In genomic region chr3:184196536-184196935, GRCh38 we compare ENCODE assay signal across 33 cellular contexts. TPM values are rescaled to one million over a fixed set of nuclear protein-coding genes. Genes with fewer than 3 reads are reported as not detected.
DNase-seq lines count a peak whose midpoint lies in the region; ATAC-seq and TF ChIP-seq lines count a peak whose summit lies in the region.
"Had no signal": no experiment of that assay in that cellular context is flagged by ENCODE, and none has a peak within 500 bp of the region (broad histone marks: within the 10 kb centered on the region; RNA-seq: fewer than 3 reads in every experiment).

No MANE protein-coding gene starts in this region.

- peaks cover 11 to 40% of the 10 kb centered on the region in 2 donors for H3K4me1 ChIP-seq in adrenal gland (replicated peaks in 1 of 2)
- H3K4me1 ChIP-seq in neuronal stem cell (ENCODE audit: control insufficient read depth in 2 of 2, insufficient read depth in 1 of 2, low read depth in 1 of 2, low read length in 2 of 2): no peaks in the 10 kb centered on the region
- H3K4me1 ChIP-seq: pancreas had no signal

- H3K4ac ChIP-seq in neuronal stem cell (ENCODE audit: low read length): no peak overlapping the region

- no peak overlapping the region for H2BK15ac ChIP-seq in neuronal stem cell (ENCODE audit: low read length)

- DNase-seq in NCI-H2029 (lab: John Stamatoyannopoulos, UW) (peak; percentile 16), NCI-H2029 treated with DMSO at 0.1 percent for 48 hours (lab: John Stamatoyannopoulos, UW) (no peak), NCI-H524 (lab: John Stamatoyannopoulos, UW) (peak; percentile 61 to 79), adrenal gland (peak; percentile 63 to 86 (median 84)), neuronal stem cell (ENCODE audit: low spot score) (no peak), NCI-H2171 treated with DMSO at 0.1 percent for 48 hours (lab: John Stamatoyannopoulos, UW) (no peak)
- DNase-seq: activated CD4-positive, alpha-beta T cell treated with anti-CD3 and anti-CD28 coated beads, Interleukin-2, amount 10 ng/mL, durations not matched to agents 24 days and 14 days; activated effector memory CD4-positive, alpha-beta T cell treated with anti-CD3 and anti-CD28 coated beads, Interleukin-2, amount 50 U/mL, for 16 hours; activated naive CD8-positive, alpha-beta T cell treated with anti-CD3 and anti-CD28 coated beads, Interleukin-2, amount 10 ng/mL, durations not matched to agents 7 days and 5 days; C1 segment of cervical spinal cord; central memory CD4-positive, alpha-beta T cell; cortex of kidney; DMS79 treated with DMSO at 0.1 percent for 48 hours; effector memory CD4-positive, alpha-beta T cell; IMR-90; left cardiac atrium; mammary epithelial cell; NCI-H1694; NCI-H748 treated with DMSO at 0.1 percent for 48 hours; nephron progenitor cell; pancreas; small intestine; stimulated activated naive CD4-positive, alpha-beta T cell had no signal

- no peak overlapping the region for H2BK12ac ChIP-seq in neuronal stem cell (ENCODE audit: low read length)

- H4K8ac ChIP-seq in neuronal stem cell (ENCODE audit: low read depth, low read length): no peak overlapping the region

- H2BK120ac ChIP-seq in neuronal stem cell (ENCODE audit: low read depth, low read length): no peak overlapping the region

- peaks cover 0 to 44% of the 10 kb centered on the region in 2 donors for H3K36me3 ChIP-seq in adrenal gland (replicated peaks in 1 of 2)
- H3K36me3 ChIP-seq in neuronal stem cell (replicated peaks in 1 of 2; ENCODE audit: control insufficient read depth in 2 of 2, insufficient read depth in 2 of 2, low read length in 2 of 2): peaks cover 18 to 37% of the 10 kb centered on the region in 2 donors

- no peak overlapping the region for H3K4me2 ChIP-seq in neuronal stem cell (ENCODE audit: insufficient read depth, low read length, poor library complexity, severe bottlenecking)
- H3K4me2 ChIP-seq: hepatocyte had no signal

- no peak overlapping the region for H3K23ac ChIP-seq in neuronal stem cell (ENCODE audit: low read depth, low read length, poor library complexity)

- H3K79me1 ChIP-seq in neuronal stem cell (ENCODE audit: low read depth, low read length): no peaks in the 10 kb centered on the region

- WGBS in adrenal gland, 4 donors: 51 to 57% (median 56%) methylated on average over 5 to 6 of the region's 6 CpGs; no CpG with 5 or more reads in 1 of the 4 donors
- no CpG with 5 or more reads among the region's 6 CpGs for WGBS in neuronal stem cell (ENCODE audit: extremely low coverage in 2 of 2, insufficient read length in 2 of 2, insufficient replicate concordance in 1 of 2), 2 donors

- H3K27me3 ChIP-seq in adrenal gland (no peaks in the 10 kb centered on the region), neuronal stem cell (ENCODE audit: control insufficient read depth in 3 of 3, insufficient read depth in 3 of 3, low read depth in 1 of 3, low read length in 3 of 3) (no peaks in the 10 kb centered on the region)
- H3K27me3 ChIP-seq: hepatocyte, pancreas had no signal

- ATAC-seq in GM21423 (IDR thresholded peaks at IDR 0.05; ENCODE audit: unreplicated experiment): no peak
- ATAC-seq in HG03097 (IDR thresholded peaks at IDR 0.05; ENCODE audit: low FRiP score, unreplicated experiment): no peak
- ATAC-seq: Right ventricle myocardium inferior had no signal

- H3K9ac ChIP-seq in neuronal stem cell (ENCODE audit: low read depth, low read length, poor library complexity): no peak overlapping the region

- H3K18ac ChIP-seq in neuronal stem cell (ENCODE audit: low read length): no peak overlapping the region

- no peak overlapping the region for H4K91ac ChIP-seq in neuronal stem cell (ENCODE audit: low read depth, low read length, poor library complexity)

- peak overlapping the region; percentile 35 for H2AK5ac ChIP-seq in neuronal stem cell (ENCODE audit: low read depth, low read length)

- peak overlapping the region in 4 of 5 donors; percentile 69 to 88 (median 72) for H3K27ac ChIP-seq in adrenal gland
- no peak overlapping the region for H3K27ac ChIP-seq in neuronal stem cell (replicated peaks; ENCODE audit: low read length)
- H3K27ac ChIP-seq: 22Rv1, epithelial cell of prostate, hepatocyte, pancreas had no signal

- H3K9me3 ChIP-seq in adrenal gland (replicated peaks in 1 of 3) (no peaks in the 10 kb centered on the region), neuronal stem cell (replicated peaks in 1 of 2; ENCODE audit: control insufficient read depth in 2 of 2, insufficient read depth in 1 of 2, low read depth in 1 of 2, low read length in 2 of 2) (no peaks in the 10 kb centered on the region)
- H3K9me3 ChIP-seq: pancreas had no signal

- H3K4me3 ChIP-seq in adrenal gland: no peak overlapping the region
- H3K4me3 ChIP-seq in neuronal stem cell (ENCODE audit: low read length in 2 of 2): peak overlapping the region in 1 of 2 donors; percentile 59
- H3K4me3 ChIP-seq: hepatocyte, pancreas had no signal

- no peak overlapping the region for H3K14ac ChIP-seq in neuronal stem cell (ENCODE audit: low read length)

- TF ChIP-seq CTCF in adrenal gland (IDR thresholded peaks at IDR 0.05): no peak

- no peak overlapping the region for H2AFZ ChIP-seq in neuronal stem cell (ENCODE audit: low read length)
- H2AFZ ChIP-seq: hepatocyte had no signal

- TF ChIP-seq POLR2A in adrenal gland (IDR thresholded peaks at IDR 0.05): peak in 1 of 2 donors; percentile 21

- peak overlapping the region; percentile 82 for H2BK5ac ChIP-seq in neuronal stem cell (ENCODE audit: low read length)

- intact Hi-C loops in adrenal gland (cut with DNase I): no loop called here

RNA-seq across cellular contexts. Expression of gene ABCF3, which starts 10.5 kb away (rescaled TPM):
- total RNA-seq in adrenal gland: 100 to 1,000 TPM; 123 to 292 (median 182) TPM
- polyA plus RNA-seq in adrenal gland: 100 to 1,000 TPM; 189 to 353 (median 289) TPM
- 17.7 TPM for polyA plus RNA-seq in neuronal stem cell (2013, experiment 1 of 2)
- 16.0 TPM for polyA plus RNA-seq in neuronal stem cell (2013, experiment 2 of 2)

RNA-seq across cellular contexts. Expression of gene AP2M1, which starts 21.9 kb away (rescaled TPM):
- 100 to 1,000 TPM; 305 to 700 (median 595) TPM for total RNA-seq in adrenal gland
- 100 to 1,000 TPM; 250 to 882 (median 362) TPM for polyA plus RNA-seq in adrenal gland
- 199 TPM for polyA plus RNA-seq in neuronal stem cell (2013, experiment 1 of 2)
- 192 TPM for polyA plus RNA-seq in neuronal stem cell (2013, experiment 2 of 2)

RNA-seq across cellular contexts. Expression of gene VWA5B2, which starts 32.8 kb away (rescaled TPM):
- total RNA-seq in adrenal gland: 100 to 1,000 TPM in 3 of 8 donors, 10 to 100 TPM in 5; 12.2 to 140 (median 65.8) TPM
- 1,000 to 10,000 TPM in 1 of 3 donors, 100 to 1,000 TPM in 1, 10 to 100 TPM in 1; 29.8 to 1,120 (median 268) TPM for polyA plus RNA-seq in adrenal gland
- polyA plus RNA-seq in neuronal stem cell (2013, experiment 1 of 2): 0.13 TPM
- polyA plus RNA-seq in neuronal stem cell (2013, experiment 2 of 2): 0.21 TPM
- total RNA-seq: activated CD4-positive, alpha-beta T cell treated with anti-CD3 and anti-CD28 coated beads, Interleukin-2, amount 10 ng/mL, durations not matched to agents 24 days and 14 days; activated CD8-positive, alpha-beta memory T cell treated with anti-CD3 and anti-CD28 coated beads for 36 hours; IMR-90; left cardiac atrium; mucosa of gallbladder; OCI-LY7; Right ventricle myocardium inferior; ureter had no signal
- polyA plus RNA-seq: IMR-90 had no signal

RNA-seq across cellular contexts. Expression of gene DVL3, which starts 41.4 kb away (rescaled TPM):
- total RNA-seq in adrenal gland: 10 to 100 TPM; 39.4 to 94.1 (median 65.6) TPM
- polyA plus RNA-seq in adrenal gland: 10 to 100 TPM; 45.8 to 92.9 (median 69.8) TPM
- 47.4 TPM for polyA plus RNA-seq in neuronal stem cell (2013, experiment 1 of 2)
- polyA plus RNA-seq in neuronal stem cell (2013, experiment 2 of 2): 46.8 TPM

RNA-seq across cellular contexts. Expression of gene ALG3, which starts 52.2 kb away (rescaled TPM):
- 100 to 1,000 TPM in 1 of 8 donors, 10 to 100 TPM in 7; 38.3 to 107 (median 64.0) TPM for total RNA-seq in adrenal gland
- polyA plus RNA-seq in adrenal gland: 10 to 100 TPM; 32.8 to 71.4 (median 42.3) TPM
- 34.1 TPM for polyA plus RNA-seq in neuronal stem cell (2013, experiment 1 of 2)
- 34.0 TPM for polyA plus RNA-seq in neuronal stem cell (2013, experiment 2 of 2)

Comparison
In these comparisons a context has a peak if more than half of its experiments do, and no peak if none do; other contexts are left out.
1. DNase-seq: peak in NCI-H2029 (single experiment), NCI-H524 (2 of 2) and adrenal gland (7 of 7); none in NCI-H2029 treated with DMSO at 0.1 percent for 48 hours (single experiment), neuronal stem cell (single experiment) and NCI-H2171 treated with DMSO at 0.1 percent for 48 hours (single experiment).